In genomic region chr17:75036643-75037268, GRCh38 we compare ENCODE assay signal across 8 cellular contexts. TPM values are rescaled to one million over a fixed set of nuclear protein-coding genes. Genes with fewer than 3 reads are reported as not detected.
DNase-seq lines count a peak whose midpoint lies in the region; ATAC-seq and TF ChIP-seq lines count a peak whose summit lies in the region.

No MANE protein-coding gene starts in this region.

- peak overlapping the region; percentile 82 for H3K4me3 Mint-ChIP-seq in activated CD4-positive, alpha-beta T cell treated with anti-CD3 and anti-CD28 coated beads, Interleukin-2, amount 10 ng/mL, durations not matched to agents 24 days and 14 days

- peaks cover 23% of the 10 kb centered on the region for H3K36me3 Mint-ChIP-seq in activated CD4-positive, alpha-beta T cell treated with anti-CD3 and anti-CD28 coated beads, Interleukin-2, amount 10 ng/mL, durations not matched to agents 24 days and 14 days (ENCODE audit: low read depth)

- TF ChIP-seq CTCF in dorsolateral prefrontal cortex (IDR thresholded peaks at IDR 0.05 in 54 of 56, conservative IDR thresholded peaks at IDR 0.05 in 2 of 56; ENCODE audit: low read depth in 1 of 56, partially characterized antibody in 56 of 56): no peak

- peak overlapping the region in 19 of 59 donors; percentile 4 to 83 (median 24) for H3K4me3 ChIP-seq in dorsolateral prefrontal cortex
- no peak overlapping the region for H3K4me3 ChIP-seq in muscle layer of duodenum (ENCODE audit: low read depth in 1 of 2, low read length in 2 of 2)

- H3K4me1 Mint-ChIP-seq in activated CD4-positive, alpha-beta T cell treated with anti-CD3 and anti-CD28 coated beads, Interleukin-2, amount 10 ng/mL, durations not matched to agents 24 days and 14 days: peaks cover 50% of the 10 kb centered on the region

- H3K36me3 ChIP-seq in muscle layer of duodenum (ENCODE audit: control insufficient read depth in 1 of 2, insufficient read depth in 2 of 2, low read length in 2 of 2): peaks cover 26 to 38% of the 10 kb centered on the region in 2 donors

- no peaks in the 10 kb centered on the region for H3K9me3 Mint-ChIP-seq in activated CD4-positive, alpha-beta T cell treated with anti-CD3 and anti-CD28 coated beads, Interleukin-2, amount 10 ng/mL, durations not matched to agents 24 days and 14 days

- peaks cover 3% of the 10 kb centered on the region for H3K27me3 Mint-ChIP-seq in activated CD4-positive, alpha-beta T cell treated with anti-CD3 and anti-CD28 coated beads, Interleukin-2, amount 10 ng/mL, durations not matched to agents 24 days and 14 days

- peak overlapping the region; percentile 88 for H3K27ac Mint-ChIP-seq in activated CD4-positive, alpha-beta T cell treated with anti-CD3 and anti-CD28 coated beads, Interleukin-2, amount 10 ng/mL, durations not matched to agents 24 days and 14 days

- H3K9me3 ChIP-seq in muscle layer of duodenum (ENCODE audit: control insufficient read depth in 1 of 2, low read length in 2 of 2): no peaks in the 10 kb centered on the region

- peaks cover 0 to 27% of the 10 kb centered on the region in 2 donors for H3K4me1 ChIP-seq in muscle layer of duodenum (ENCODE audit: control insufficient read depth in 1 of 2, insufficient read depth in 2 of 2, low read length in 2 of 2)

- H3K27me3 ChIP-seq in dorsolateral prefrontal cortex (no peaks in the 10 kb centered on the region), muscle layer of duodenum (ENCODE audit: low read depth, low read length) (no peaks in the 10 kb centered on the region)

- ATAC-seq in GM18858 (IDR thresholded peaks at IDR 0.05; ENCODE audit: unreplicated experiment) (no peak), HG03097 (IDR thresholded peaks at IDR 0.05; ENCODE audit: low FRiP score, unreplicated experiment) (no peak)

- DNase-seq in NCI-H2107 treated with DMSO at 0.1 percent for 48 hours (lab: John Stamatoyannopoulos, UW; ENCODE audit: unreplicated experiment) (peak; percentile 5), NCI-H2107 (lab: John Stamatoyannopoulos, UW) (no peak), dorsolateral prefrontal cortex (peak; percentile 31 to 76 (median 68))
- peak; percentile 92 for DNase-seq in activated CD4-positive, alpha-beta T cell treated with anti-CD3 and anti-CD28 coated beads, Interleukin-2, amount 10 ng/mL, durations not matched to agents 24 days and 14 days
- DNase-seq in stimulated activated naive CD4-positive, alpha-beta T cell (lab: John Stamatoyannopoulos, UW): peak; percentile 83 to 99 (median 95)

- intact Hi-C loops in activated CD4-positive, alpha-beta T cell treated with anti-CD3 and anti-CD28 coated beads, Interleukin-2, amount 10 ng/mL, durations not matched to agents 24 days and 14 days (cut with micrococcal nuclease): no loop called here
- intact Hi-C loops in dorsolateral prefrontal cortex (cut with DNase I): loop anchor here in 1 of 2 donors (10.0 kb wide), 1 partner anchor 168 kb away; the partner anchor contains the start of gene NUP85

- H3K27ac ChIP-seq in dorsolateral prefrontal cortex: peak overlapping the region in 58 of 59 donors; percentile 4 to 99 (median 97)
- H3K27ac ChIP-seq in muscle layer of duodenum (ENCODE audit: low read length): peak overlapping the region; percentile 14

RNA-seq across cellular contexts. Expression of gene ATP5PD, which starts 10.0 kb away (rescaled TPM):
- 158 and 161 TPM in 2 replicates for total RNA-seq in activated CD4-positive, alpha-beta T cell treated with anti-CD3 and anti-CD28 coated beads, Interleukin-2, amount 10 ng/mL, durations not matched to agents 24 days and 14 days
- total RNA-seq in dorsolateral prefrontal cortex: 100 to 1,000 TPM; 142 to 353 (median 254) TPM

RNA-seq across cellular contexts. Expression of gene KCTD2, which starts 10.3 kb away (rescaled TPM):
- total RNA-seq in activated CD4-positive, alpha-beta T cell treated with anti-CD3 and anti-CD28 coated beads, Interleukin-2, amount 10 ng/mL, durations not matched to agents 24 days and 14 days: 18.7 and 19.0 TPM in 2 replicates
- total RNA-seq in dorsolateral prefrontal cortex: 100 to 1,000 TPM in 7 of 120 experiments, 10 to 100 TPM in 113; 52.5 to 122 (median 79.8) TPM

RNA-seq across cellular contexts. Expression of gene MRPL58, which starts 24.3 kb away (rescaled TPM):
- 73.3 and 74.3 TPM in 2 replicates for total RNA-seq in activated CD4-positive, alpha-beta T cell treated with anti-CD3 and anti-CD28 coated beads, Interleukin-2, amount 10 ng/mL, durations not matched to agents 24 days and 14 days
- total RNA-seq in dorsolateral prefrontal cortex: 10 to 100 TPM; 11.3 to 30.9 (median 21.5) TPM

RNA-seq across cellular contexts. Expression of gene CDR2L, which starts 49.3 kb away (rescaled TPM):
- 1.4 and 1.8 TPM in 2 replicates for total RNA-seq in activated CD4-positive, alpha-beta T cell treated with anti-CD3 and anti-CD28 coated beads, Interleukin-2, amount 10 ng/mL, durations not matched to agents 24 days and 14 days
- 10 to 100 TPM; 11.9 to 63.9 (median 22.6) TPM for total RNA-seq in dorsolateral prefrontal cortex

RNA-seq across cellular contexts. Expression of gene SLC16A5, which starts 51.0 kb away (rescaled TPM):
- total RNA-seq in activated CD4-positive, alpha-beta T cell treated with anti-CD3 and anti-CD28 coated beads, Interleukin-2, amount 10 ng/mL, durations not matched to agents 24 days and 14 days: 6.8 and 7.2 TPM in 2 replicates
- 1 to 10 TPM in 55 of 120 experiments, under 1 TPM in 57, not detected in 8; 0.33 to 3.1 (median 0.98) TPM for total RNA-seq in dorsolateral prefrontal cortex
